8 cellular contexts compared by ENCODE assay signal in the genomic region with DNA sequence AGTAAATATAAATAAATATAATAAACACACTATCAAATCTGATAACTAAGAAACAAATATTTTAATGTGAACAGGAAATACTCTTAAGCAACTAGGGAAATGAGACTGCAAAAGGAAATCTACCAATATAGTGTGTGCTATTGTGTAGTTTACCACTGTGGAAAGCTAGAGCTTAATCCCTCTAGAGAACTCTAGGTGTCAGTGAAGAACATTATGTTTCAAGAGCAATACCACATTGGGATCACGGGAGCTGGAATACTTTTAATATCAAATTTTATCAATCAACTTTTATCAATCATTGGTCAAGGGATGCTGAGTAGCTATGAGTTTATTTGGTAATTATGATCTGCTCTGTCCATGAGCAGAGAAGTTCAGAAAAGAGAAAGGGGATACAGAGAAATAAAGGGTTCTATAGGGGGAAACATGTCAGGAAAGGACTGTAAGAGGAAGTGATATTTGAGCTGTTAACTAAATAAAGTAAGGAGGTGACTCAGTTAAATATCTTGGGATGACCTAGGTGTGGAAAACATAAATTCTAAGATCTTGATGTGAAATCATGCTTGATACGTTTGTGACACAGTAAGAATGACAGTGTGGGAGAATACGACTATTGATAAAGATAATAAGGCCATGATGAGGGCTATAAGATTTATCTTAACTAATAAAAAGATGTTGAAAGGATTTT.
DNase-seq lines count a peak whose midpoint lies in the region; TF ChIP-seq lines count a peak whose summit lies in the region.

No MANE protein-coding gene starts in this region.

- peak; percentile 52; the same call in 1 of the 2 replicates for TF ChIP-seq CTCF in LNCAP (IDR thresholded peaks at IDR 0.05)
- no peak for TF ChIP-seq CTCF in GM13976 (IDR thresholded peaks at IDR 0.05; ENCODE audit: borderline replicate concordance, control extremely low read depth, extremely low read depth, insufficient read depth, missing control alignments)

- CTCF ChIA-PET in HEK293T (lab: Yijun Ruan, JAX): interaction anchor here (0.6 to 0.8 kb wide), 2 partner anchors 15 to 1200 kb away, joined by 3 to 4 read pairs; no protein-coding TSS in a partner anchor

- POLR2A ChIA-PET in HEK293T (lab: Yijun Ruan, JAX): no interaction called here

- in situ Hi-C loops in GM13976 (cut with MboI; ENCODE audit: low sequenced_read_pairs, unreplicated experiment): loop anchor here (25.0 kb wide), 1 partner anchor 758 kb away; a partner anchor contains a TSS

- DNase-seq in AML-193 (lab: John Stamatoyannopoulos, UW): peak; percentile 38 to 61
- peak; percentile 31 for DNase-seq in amniotic epithelial cell (ENCODE audit: low read depth)
- peak; percentile 10 for DNase-seq in left kidney (ENCODE audit: low read depth, low spot score)
- DNase-seq in substantia nigra (lab: John Stamatoyannopoulos, UW): no peak
- DNase-seq in HEK293T (ENCODE audit: extremely low spot score): no peak
- DNase-seq in NCI-H2107 treated with DMSO at 0.1 percent for 48 hours (lab: John Stamatoyannopoulos, UW; ENCODE audit: unreplicated experiment): no peak
- no peak for DNase-seq in GM13976 (ENCODE audit: low spot score)

- no peak overlapping the region for H3K27ac ChIP-seq in substantia nigra (ENCODE audit: low read depth, low read length, poor library complexity, severe bottlenecking)

TF ChIP-seq in HEK293T, 16 proteins besides CTCF, POLR2A, EP300 and RAD21:
- no peak for TF ChIP-seq HDGF (IDR thresholded peaks at IDR 0.05; ENCODE audit: borderline replicate concordance)
- TF ChIP-seq CTBP1 (IDR thresholded peaks at IDR 0.05; ENCODE audit: borderline replicate concordance): no peak
- no peak for TF ChIP-seq NFRKB (IDR thresholded peaks at IDR 0.05)
- no peak for TF ChIP-seq ARNT (IDR thresholded peaks at IDR 0.05)
TF ChIP-seq in HEK293T: peak in this region for 0.

Comparison
In these comparisons a context has a peak if more than half of its experiments do, and no peak if none do; other contexts are left out.
1. DNase-seq: peak in AML-193 (2 of 2), amniotic epithelial cell (single experiment) and left kidney (single experiment); none in substantia nigra (0 of 49), HEK293T (single experiment), NCI-H2107 treated with DMSO at 0.1 percent for 48 hours (single experiment) and GM13976 (single experiment).